Comparison of ENCODE assay signal across 1 cellular context in the genomic region with DNA sequence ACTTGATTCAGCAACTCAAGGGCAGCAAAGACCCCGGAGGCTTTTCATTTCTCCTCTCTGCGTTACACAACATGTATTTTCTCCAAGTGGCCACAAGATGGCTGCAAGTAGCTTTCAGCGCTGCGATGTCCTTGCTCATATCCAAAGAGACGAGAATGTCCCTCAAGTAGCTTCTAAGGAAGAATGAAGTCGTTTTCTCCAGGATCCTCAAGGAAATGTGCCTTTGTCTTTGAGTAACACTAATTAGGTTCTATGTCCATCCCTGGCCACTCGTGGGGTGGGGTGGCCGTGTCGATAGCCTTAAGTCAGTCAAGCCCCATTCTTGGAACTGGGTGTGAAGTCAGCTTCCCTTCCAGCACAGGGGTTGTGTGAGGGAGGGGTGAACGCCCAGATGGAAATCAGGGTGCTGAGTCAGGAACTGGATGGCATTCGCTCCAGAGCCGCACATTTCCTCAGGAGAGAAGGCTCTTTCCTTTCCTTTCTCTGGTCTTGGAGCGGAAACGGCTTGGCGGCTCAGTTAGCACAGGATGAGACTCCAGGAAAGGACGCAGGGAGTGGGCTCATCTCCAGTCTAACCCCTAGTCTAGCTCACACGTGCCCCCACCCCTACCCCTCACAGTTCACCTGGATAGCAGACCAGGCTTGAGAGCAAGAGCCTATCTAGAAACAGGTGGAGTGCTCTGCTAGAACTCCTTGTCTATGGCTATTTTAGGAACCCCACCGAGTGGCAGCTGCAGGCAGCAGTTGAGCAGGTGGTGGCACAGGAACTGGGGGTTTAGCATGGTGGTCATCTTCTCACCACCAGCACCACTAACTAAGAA.
TF ChIP-seq lines count a peak whose summit lies in the region.

No MANE protein-coding gene starts in this region.

TF ChIP-seq in HCT116, 20 proteins besides CTCF, POLR2A, EP300 and RAD21 (continued from another document):
- TF ChIP-seq, protein P1, sequence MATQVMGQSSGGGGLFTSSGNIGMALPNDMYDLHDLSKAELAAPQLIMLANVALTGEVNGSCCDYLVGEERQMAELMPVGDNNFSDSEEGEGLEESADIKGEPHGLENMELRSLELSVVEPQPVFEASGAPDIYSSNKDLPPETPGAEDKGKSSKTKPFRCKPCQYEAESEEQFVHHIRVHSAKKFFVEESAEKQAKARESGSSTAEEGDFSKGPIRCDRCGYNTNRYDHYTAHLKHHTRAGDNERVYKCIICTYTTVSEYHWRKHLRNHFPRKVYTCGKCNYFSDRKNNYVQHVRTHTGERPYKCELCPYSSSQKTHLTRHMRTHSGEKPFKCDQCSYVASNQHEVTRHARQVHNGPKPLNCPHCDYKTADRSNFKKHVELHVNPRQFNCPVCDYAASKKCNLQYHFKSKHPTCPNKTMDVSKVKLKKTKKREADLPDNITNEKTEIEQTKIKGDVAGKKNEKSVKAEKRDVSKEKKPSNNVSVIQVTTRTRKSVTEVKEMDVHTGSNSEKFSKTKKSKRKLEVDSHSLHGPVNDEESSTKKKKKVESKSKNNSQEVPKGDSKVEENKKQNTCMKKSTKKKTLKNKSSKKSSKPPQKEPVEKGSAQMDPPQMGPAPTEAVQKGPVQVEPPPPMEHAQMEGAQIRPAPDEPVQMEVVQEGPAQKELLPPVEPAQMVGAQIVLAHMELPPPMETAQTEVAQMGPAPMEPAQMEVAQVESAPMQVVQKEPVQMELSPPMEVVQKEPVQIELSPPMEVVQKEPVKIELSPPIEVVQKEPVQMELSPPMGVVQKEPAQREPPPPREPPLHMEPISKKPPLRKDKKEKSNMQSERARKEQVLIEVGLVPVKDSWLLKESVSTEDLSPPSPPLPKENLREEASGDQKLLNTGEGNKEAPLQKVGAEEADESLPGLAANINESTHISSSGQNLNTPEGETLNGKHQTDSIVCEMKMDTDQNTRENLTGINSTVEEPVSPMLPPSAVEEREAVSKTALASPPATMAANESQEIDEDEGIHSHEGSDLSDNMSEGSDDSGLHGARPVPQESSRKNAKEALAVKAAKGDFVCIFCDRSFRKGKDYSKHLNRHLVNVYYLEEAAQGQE (IDR thresholded peaks at IDR 0.05; ENCODE audit: low read depth) = no peak
- no peak for TF ChIP-seq TCF7L2 (IDR thresholded peaks at IDR 0.05; ENCODE audit: borderline replicate concordance, extremely low read depth, insufficient read depth, insufficient read length)
